In the genomic region with DNA sequence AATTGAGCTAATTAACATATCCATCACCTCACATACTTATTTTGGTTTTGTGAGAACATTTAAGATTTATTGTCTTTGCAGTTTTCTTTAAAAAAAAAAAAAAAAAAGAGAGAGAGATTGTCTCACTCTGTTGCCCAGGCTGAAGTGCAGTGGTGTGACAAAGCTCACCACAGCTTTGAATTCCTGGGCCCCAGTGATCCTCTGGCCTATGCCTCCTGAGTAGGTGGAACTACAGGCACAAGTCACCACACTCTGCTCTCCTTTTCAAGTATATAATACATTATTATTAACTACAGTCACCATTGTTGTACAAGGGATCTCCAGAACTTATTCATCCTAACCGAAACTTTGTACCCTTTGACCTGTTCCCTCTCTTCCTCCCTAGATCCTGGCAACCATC, we compare ENCODE assay signal across 16 cellular contexts.
DNase-seq lines count a peak whose midpoint lies in the region; ATAC-seq, FAIRE-seq and TF ChIP-seq lines count a peak whose summit lies in the region.
"Had no signal": no experiment of that assay in that cellular context is flagged by ENCODE, and none has a peak within 500 bp of the region (broad histone marks: within the 10 kb centered on the region; RNA-seq: fewer than 3 reads in every experiment).

No MANE protein-coding gene starts in this region.

- TF ChIP-seq CTCF in DOHH2 (IDR thresholded peaks at IDR 0.05; ENCODE audit: low read depth, low read length, poor library complexity, severe bottlenecking) (no peak), breast epithelium (IDR thresholded peaks at IDR 0.05) (no peak)

- no peaks in the 10 kb centered on the region for H4K20me1 ChIP-seq in DOHH2 (ENCODE audit: control insufficient read depth, insufficient read depth, low read depth, low read length)

- H3K27me3 ChIP-seq in DOHH2 (ENCODE audit: control insufficient read depth, low read length), result no peaks in the 10 kb centered on the region
- no peaks in the 10 kb centered on the region for H3K27me3 ChIP-seq in breast epithelium
- H3K27me3 ChIP-seq: MG63 had no signal

- no peak overlapping the region for H3K4me3 ChIP-seq in DOHH2 (ENCODE audit: low read length)
- no peak overlapping the region for H3K4me3 ChIP-seq in breast epithelium
- H3K4me3 ChIP-seq: A549, K562, MG63 had no signal

- H3K27ac ChIP-seq in DOHH2 (ENCODE audit: low read depth, low read length), result peak overlapping the region; percentile 4; the same call in 1 of the 2 replicates
- no peak overlapping the region for H3K27ac ChIP-seq in breast epithelium
- H3K27ac ChIP-seq: A549, C4-2B, RWPE1 had no signal

- intact Hi-C loops in breast epithelium (cut with DNase I; ENCODE audit: low total_unique reads), result no loop called here

- peak overlapping the region; percentile 31 for H3K4me2 ChIP-seq in DOHH2 (ENCODE audit: low read length)

- H3K4me1 ChIP-seq in DOHH2 (ENCODE audit: control insufficient read depth, low read length), result peaks cover 92% of the 10 kb centered on the region
- H3K4me1 ChIP-seq in breast epithelium, result no peaks in the 10 kb centered on the region

- H3K9me3 ChIP-seq in DOHH2 (ENCODE audit: control insufficient read depth, insufficient read depth, low read length), result no peaks in the 10 kb centered on the region
- H3K9me3 ChIP-seq in breast epithelium, result no peaks in the 10 kb centered on the region
- H3K9me3 ChIP-seq: A549, MG63 had no signal

- TF ChIP-seq POLR2A in breast epithelium (IDR thresholded peaks at IDR 0.05), result no peak

- H3K36me3 ChIP-seq in DOHH2 (ENCODE audit: control insufficient read depth, low read length) (peaks cover 27% of the 10 kb centered on the region), breast epithelium (no peaks in the 10 kb centered on the region)
- H3K36me3 ChIP-seq: MG63 had no signal

- peaks cover 28% of the 10 kb centered on the region for H3F3A ChIP-seq in DOHH2 (ENCODE audit: control insufficient read depth, insufficient read depth)

- peaks cover 54% of the 10 kb centered on the region for H3K79me2 ChIP-seq in DOHH2 (ENCODE audit: control insufficient read depth, low read length)

- H3K9me2 ChIP-seq in DOHH2 (replicated peaks; ENCODE audit: control insufficient read depth, low read length), result no peaks in the 10 kb centered on the region

- DNase-seq in HTR-8/SVneo (ENCODE audit: insufficient read length, low spot score) (no peak), glomerular visceral epithelial cell (ENCODE audit: extremely low spot score) (peak; percentile 55), renal cortical epithelial cell (ENCODE audit: low read depth) (peak; percentile 52), SKM-1 (lab: John Stamatoyannopoulos, UW; ENCODE audit: unreplicated experiment) (no peak), breast epithelium (ENCODE audit: low spot score in 2 of 2) (no peak), NCI-H1105 treated with DMSO at 0.1 percent for 48 hours (lab: John Stamatoyannopoulos, UW) (no peak)
- DNase-seq: MG63, NCI-H2029, NCI-H69, SHP77 had no signal

- ATAC-seq in GM19397 (IDR thresholded peaks at IDR 0.05; ENCODE audit: unreplicated experiment), result no peak
- ATAC-seq: A549, K562 had no signal

- peak; percentile 57 for FAIRE-seq in HTR-8/SVneo (lab: Jason Lieb, UNC)
- FAIRE-seq: A549, K562 had no signal

Comparison
In these comparisons a context has a peak if more than half of its experiments do, and no peak if none do; other contexts are left out.
1. DNase-seq: peak in glomerular visceral epithelial cell (single experiment) and renal cortical epithelial cell (single experiment); none in HTR-8/SVneo (single experiment), SKM-1 (single experiment), breast epithelium (0 of 2) and NCI-H1105 treated with DMSO at 0.1 percent for 48 hours (single experiment).